Comparison of ENCODE assay signal across 17 cellular contexts in the genomic region with DNA sequence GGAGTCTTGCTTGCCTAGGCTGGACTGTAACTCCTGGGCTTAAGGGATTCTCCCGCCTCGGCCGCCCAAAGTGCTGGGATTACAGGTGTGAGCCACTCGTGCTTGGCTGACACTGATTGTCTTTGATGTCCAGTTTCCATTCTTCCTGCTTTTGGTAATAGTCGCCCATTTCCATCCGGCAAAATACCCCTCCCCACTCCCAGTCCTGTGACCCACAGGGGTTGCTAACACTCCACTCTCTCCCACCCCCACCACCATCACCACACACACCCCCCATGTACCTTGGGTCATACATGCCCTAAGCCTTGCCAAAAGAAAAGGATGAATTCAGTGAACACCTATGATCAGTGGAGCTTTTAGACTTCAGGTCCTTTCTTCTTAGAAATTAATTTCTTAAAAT. TPM values are rescaled to one million over a fixed set of nuclear protein-coding genes. Genes with fewer than 3 reads are reported as not detected.
DNase-seq lines count a peak whose midpoint lies in the region; ATAC-seq and TF ChIP-seq lines count a peak whose summit lies in the region.
"Had no signal": no experiment of that assay in that cellular context is flagged by ENCODE, and none has a peak within 500 bp of the region (broad histone marks: within the 10 kb centered on the region; RNA-seq: fewer than 3 reads in every experiment).

No MANE protein-coding gene starts in this region.

- peak overlapping the region; percentile 73 to 87 for H3K27ac ChIP-seq in ascending aorta
- H3K27ac ChIP-seq: BLaER1 had no signal

- H3K27me3 ChIP-seq in ascending aorta = no peaks in the 10 kb centered on the region
- H3K27me3 ChIP-seq: BE2C, BLaER1 had no signal

- H3K36me3 Mint-ChIP-seq in nephron (ENCODE audit: low read depth) = peaks cover 7% of the 10 kb centered on the region
- H3K36me3 Mint-ChIP-seq: CD14-positive monocyte; CD8-positive, alpha-beta T cell had no signal

- no peak overlapping the region for H3K4me3 ChIP-seq in ascending aorta
- H3K4me3 ChIP-seq: BLaER1 had no signal

- no peaks in the 10 kb centered on the region for H3K36me3 ChIP-seq in ascending aorta
- H3K36me3 ChIP-seq: BE2C, BLaER1 had no signal

- no peaks in the 10 kb centered on the region for H3K9me3 ChIP-seq in ascending aorta
- H3K9me3 ChIP-seq: BE2C, BLaER1, Caco-2 had no signal

- H3K9me3 Mint-ChIP-seq in nephron = peaks cover 4% of the 10 kb centered on the region
- H3K9me3 Mint-ChIP-seq: CD4-positive, alpha-beta T cell; CD8-positive, alpha-beta T cell had no signal

- DNase-seq in ascending aorta (ENCODE audit: low spot score in 2 of 2) (peak in 1 of 2 donors; percentile 54), left colon (no peak), NCI-H1930 (lab: John Stamatoyannopoulos, UW) (no peak), CD1c-positive myeloid dendritic cell (ENCODE audit: extremely low spot score) (no peak)
- DNase-seq: 8988T; ACHN; BE2C; C1 segment of cervical spinal cord; Caco-2; Calu3; CD4-positive, alpha-beta T cell; CD8-positive, alpha-beta T cell; DMS79 treated with DMSO at 0.1 percent for 48 hours; GF-D8 had no signal

- ATAC-seq in left colon = no peak
- ATAC-seq: CD8-positive, alpha-beta T cell had no signal

- H3K4me1 Mint-ChIP-seq in nephron = peaks cover 33% of the 10 kb centered on the region
- H3K4me1 Mint-ChIP-seq: CD14-positive monocyte had no signal

- peak overlapping the region in 2 of 3 experiments; percentile 78 to 84 for H3K27ac Mint-ChIP-seq in nephron
- H3K27ac Mint-ChIP-seq: CD14-positive monocyte; CD4-positive, alpha-beta T cell; CD8-positive, alpha-beta T cell had no signal

- peaks cover 4% of the 10 kb centered on the region for H3K27me3 Mint-ChIP-seq in nephron (ENCODE audit: low read depth)

- TF ChIP-seq CTCF in ascending aorta (IDR thresholded peaks at IDR 0.05) = no peak
- TF ChIP-seq CTCF in nephron (IDR thresholded peaks at IDR 0.05; ENCODE audit: unreplicated experiment in 3 of 3) = no peak

- no peak overlapping the region for H3K4me3 Mint-ChIP-seq in nephron
- H3K4me3 Mint-ChIP-seq: CD14-positive monocyte; CD4-positive, alpha-beta T cell; CD8-positive, alpha-beta T cell had no signal

- intact Hi-C loops in ascending aorta (cut with DNase I) (no loop called here), left colon (cut with DNase I, micrococcal nuclease) (no loop called here)

- peaks cover 10 to 27% of the 10 kb centered on the region in 2 donors for H3K4me1 ChIP-seq in ascending aorta
- H3K4me1 ChIP-seq: BE2C, BLaER1, Caco-2 had no signal

RNA-seq across cellular contexts. Expression of a gene that starts 52.8 kb away (rescaled TPM):
- total RNA-seq in ascending aorta (378 TPM), left colon (1 to 10 TPM; 5.6 to 7.2 TPM)

Comparison
In these comparisons a context has a peak if more than half of its experiments do, and no peak if none do; other contexts are left out.
1. RNA of a gene that starts 52.8 kb away (total RNA-seq): 378 TPM in ascending aorta (single experiment); 5.6 to 7.2 TPM in left colon; every median in the first group is over 10 times any median in the second.